8 cellular contexts compared by ENCODE assay signal in genomic region chr11:119381186-119381988, GRCh38. TPM values are rescaled to one million over a fixed set of nuclear protein-coding genes. Genes with fewer than 3 reads are reported as not detected.
DNase-seq lines count a peak whose midpoint lies in the region; ATAC-seq and TF ChIP-seq lines count a peak whose summit lies in the region.

USP2 (minus strand) TSS chr11:119381690; CDS start chr11:119373480, 8,210 bp downstream.

- DNase-seq in GM04504 (ENCODE audit: low read depth) (peak; percentile 91), NCI-H1048 (lab: John Stamatoyannopoulos, UW) (peak; percentile 86), SK-N-DZ (ENCODE audit: low spot score) (peak; percentile 87), germinal center (ENCODE audit: low spot score) (peak; percentile 93), substantia nigra (lab: John Stamatoyannopoulos, UW) (peak; percentile 75 to 99 (median 97))
- peak; percentile 97 for DNase-seq in activated naive CD4-positive, alpha-beta T cell treated with anti-CD3 and anti-CD28 coated beads, Interleukin-2, amount 50 U/mL, for 16 hours

- H3K27ac ChIP-seq in neutrophil (no peak within 1 kb of the TSS), substantia nigra (ENCODE audit: low read depth, low read length, poor library complexity, severe bottlenecking) (peak within 1 kb of the TSS; percentile 78)

- TF ChIP-seq CTCF in neutrophil (IDR thresholded peaks at IDR 0.05) = peak; percentile 90

- H3K9me3 ChIP-seq in neutrophil = no peaks in the 10 kb centered on the region

- peaks cover 14 to 15% of the 10 kb centered on the region in 2 experiments for H3K4me1 ChIP-seq in neutrophil (ENCODE audit: control insufficient read depth in 1 of 2, insufficient read depth in 1 of 2, low read depth in 1 of 2, low read length in 1 of 2)

- H3K4me3 ChIP-seq in neutrophil (ENCODE audit: low read depth in 1 of 2, low read length in 1 of 2) = peak within 1 kb of the TSS; percentile 55

- ATAC-seq in HG02588 (IDR thresholded peaks at IDR 0.05; ENCODE audit: unreplicated experiment) = peak; percentile 99

- H3K36me3 ChIP-seq in neutrophil = no peaks in the 10 kb centered on the region

- peaks cover 67% of the 10 kb centered on the region for H3K27me3 ChIP-seq in neutrophil

RNA-seq across cellular contexts. Expression of gene USP2, which starts in this region (rescaled TPM):
- polyA plus RNA-seq in SK-N-DZ (2014; cell fraction: cytosol; rRNA removed) = 0.28 and 1.1 TPM in 2 replicates
- polyA plus RNA-seq in SK-N-DZ (2014; cell fraction: nucleus; rRNA removed) = 0.70 and 1.8 TPM in 2 replicates
